ENCODE assay signal across 8 cellular contexts in genomic region chr6:105179244-105180065, GRCh38. TPM values are rescaled to one million over a fixed set of nuclear protein-coding genes. Genes with fewer than 3 reads are reported as not detected.
A peak's percentile ranks its signal among the peaks of the same experiment; 100 is the strongest.
DNase-seq lines count a peak whose midpoint lies in the region; ATAC-seq and TF ChIP-seq lines count a peak whose summit lies in the region.

TSS of gene POPDC3 (minus strand) at chr6:105180014. CDS start at chr6:105161909, 18,105 bp downstream.

- ATAC-seq in GM18498 (IDR thresholded peaks at IDR 0.05; ENCODE audit: unreplicated experiment) (peak; percentile 59), GM19463 (IDR thresholded peaks at IDR 0.05; ENCODE audit: unreplicated experiment) (no peak)

- TF ChIP-seq POLR2A in lower leg skin (IDR thresholded peaks at IDR 0.05) = no peak
- TF ChIP-seq POLR2A in suprapubic skin (IDR thresholded peaks at IDR 0.05) = no peak

- DNase-seq in AG09309 (ENCODE audit: low read depth) = no peak
- DNase-seq in NCI-H460 (ENCODE audit: extremely low read depth, low read depth) = no peak
- no peak for DNase-seq in coronary artery (ENCODE audit: low spot score)
- DNase-seq in lower leg skin (ENCODE audit: low spot score in 2 of 2) = no peak
- no peak for DNase-seq in suprapubic skin (ENCODE audit: low spot score in 2 of 2)
- DNase-seq in NK-92 treated with Interleukin-12 subunit alpha and Interleukin-12 subunit beta, amount 100 ng/mL, for 24 hours (lab: John Stamatoyannopoulos, UW) = no peak

- intact Hi-C loops in lower leg skin (cut with DNase I; ENCODE audit: low total_unique reads) = no loop called here

- H3K4me3 ChIP-seq in AG09309 (ENCODE audit: control insufficient read depth, low read depth, low read length) (peak within 1 kb of the TSS; percentile 64), coronary artery (peak within 1 kb of the TSS; percentile 71), lower leg skin (ENCODE audit: low read depth, poor library complexity, severe bottlenecking) (peak within 1 kb of the TSS; percentile 23), suprapubic skin (peak within 1 kb of the TSS; percentile 51)

- WGBS in lower leg skin, 2 donors = 4 to 5% methylated on average over 48 to 61 of the region's 90 CpGs
- WGBS in suprapubic skin = 14% methylated on average over 39 of the region's 90 CpGs

- TF ChIP-seq EP300 in suprapubic skin (IDR thresholded peaks at IDR 0.05) = no peak

- TF ChIP-seq CTCF in AG09309 (IDR thresholded peaks at IDR 0.05; ENCODE audit: control insufficient read depth, insufficient read depth, low read depth, low read length, missing control alignments) (no peak), coronary artery (IDR thresholded peaks at IDR 0.05) (no peak), lower leg skin (IDR thresholded peaks at IDR 0.05) (no peak), suprapubic skin (IDR thresholded peaks at IDR 0.05) (no peak)

- peaks cover 51% of the 10 kb centered on the region for H3K27me3 ChIP-seq in suprapubic skin

- H3K36me3 ChIP-seq in suprapubic skin = no peaks in the 10 kb centered on the region

- H3K4me1 ChIP-seq in suprapubic skin = peaks cover 6% of the 10 kb centered on the region

- H3K9me3 ChIP-seq in suprapubic skin = no peaks in the 10 kb centered on the region

- no peak within 1 kb of the TSS for H3K27ac ChIP-seq in coronary artery
- no peak within 1 kb of the TSS for H3K27ac ChIP-seq in suprapubic skin

RNA-seq across cellular contexts. Expression of gene POPDC3, which starts in this region (rescaled TPM):
- total RNA-seq in NCI-H460 (2014; rRNA removed; shearing (Covaris generic)) = 44.7 and 45.1 TPM in 2 replicates
- polyA plus RNA-seq in NCI-H460 (2014; cell fraction: nucleus; rRNA removed) = 26.3 and 38.7 TPM in 2 replicates
- total RNA-seq in lower leg skin = not detected
- total RNA-seq in suprapubic skin = not detected

Comparison
In these comparisons a context has a peak if more than half of its experiments do, and no peak if none do; other contexts are left out.
1. RNA of gene POPDC3 (total RNA-seq): 44.7 to 45.1 TPM in NCI-H460; not detected in suprapubic skin and not detected in lower leg skin; every median in the first group is over 10 times any median in the second.
2. Peak in every context shown above with its lines, with median percentiles within 50 percentile points of each other: H3K4me3 ChIP-seq.